In genomic region chr9:4339357-4339756, GRCh38 we compare ENCODE assay signal across 8 cellular contexts. TPM values are rescaled to one million over a fixed set of nuclear protein-coding genes. Genes with fewer than 3 reads are reported as not detected.
DNase-seq lines count a peak whose midpoint lies in the region; ATAC-seq lines count a peak whose summit lies in the region.

No MANE protein-coding gene starts in this region.

- H3K4me1 Mint-ChIP-seq in central memory CD8-positive, alpha-beta T cell: peaks cover 9% of the 10 kb centered on the region

- H3K27ac ChIP-seq in ACC112 (ENCODE audit: low read depth, low read length): no peak overlapping the region

- no peaks in the 10 kb centered on the region for H3K27me3 ChIP-seq in ACC112 (ENCODE audit: insufficient read depth, low read length)

- no peaks in the 10 kb centered on the region for H3K36me3 ChIP-seq in ACC112 (ENCODE audit: insufficient read depth, low read length)

- DNase-seq in NCI-H2227 treated with DMSO at 0.1 percent for 48 hours (lab: John Stamatoyannopoulos, UW) (peak; percentile 54), left lobe of liver (ENCODE audit: low spot score) (peak; percentile 86)
- peak; percentile 74 for DNase-seq in activated CD4-positive, CD25-positive, alpha-beta regulatory T cell treated with anti-CD3 and anti-CD28 coated beads, Interleukin-2, amount 50 U/mL, for 72 hours
- DNase-seq in central memory CD8-positive, alpha-beta T cell (ENCODE audit: low spot score in 2 of 2): peak; percentile 64 to 68
- DNase-seq in stimulated activated CD4-positive, alpha-beta T cell treated with anti-CD3 and anti-CD28 coated beads, Interleukin-4, amount 100 ng/mL, for 4 hours: peak; percentile 69 to 74

- H3K27ac Mint-ChIP-seq in central memory CD8-positive, alpha-beta T cell (ENCODE audit: low read depth): peak overlapping the region; percentile 32

- no peaks in the 10 kb centered on the region for H3K79me2 ChIP-seq in ACC112 (ENCODE audit: control insufficient read depth, insufficient read depth, low read length, unreplicated experiment)

- H2AFZ ChIP-seq in ACC112 (ENCODE audit: low read length, unreplicated experiment): peak overlapping the region; percentile 94

- peaks cover 2% of the 10 kb centered on the region for H3K27me3 Mint-ChIP-seq in central memory CD8-positive, alpha-beta T cell

- peaks cover under 1% of the 10 kb centered on the region for H3K4me1 ChIP-seq in ACC112 (ENCODE audit: control insufficient read depth, insufficient read depth, low read length, unreplicated experiment)

- H3K36me3 Mint-ChIP-seq in central memory CD8-positive, alpha-beta T cell (ENCODE audit: insufficient read depth): peaks cover 5% of the 10 kb centered on the region

- H3K4me3 Mint-ChIP-seq in central memory CD8-positive, alpha-beta T cell: peak overlapping the region; percentile 40

- ATAC-seq in GM18517 (IDR thresholded peaks at IDR 0.05; ENCODE audit: unreplicated experiment) (peak; percentile 77), HG03103 (IDR thresholded peaks at IDR 0.05; ENCODE audit: low read depth, unreplicated experiment) (peak; percentile 73), left lobe of liver (peak; percentile 88)
- peak; percentile 68 for ATAC-seq in central memory CD8-positive, alpha-beta T cell (replicated peaks; ENCODE audit: extremely low read depth, poor library complexity, severe bottlenecking)

- no peaks in the 10 kb centered on the region for H3K9me3 Mint-ChIP-seq in central memory CD8-positive, alpha-beta T cell

- peak overlapping the region; percentile 66 for H3K4me3 ChIP-seq in ACC112 (ENCODE audit: low read depth, low read length)

RNA-seq across cellular contexts. Expression of gene GLIS3, which starts 39.5 kb away (rescaled TPM):
- 11.6 TPM for total RNA-seq in left lobe of liver
